Comparison of ENCODE assay signal across 16 cellular contexts in genomic region chr18:48826271-48826670, GRCh38.
A peak's percentile ranks its signal among the peaks of the same experiment; 100 is the strongest.
DNase-seq lines count a peak whose midpoint lies in the region; ATAC-seq and TF ChIP-seq lines count a peak whose summit lies in the region.
"Had no signal": no experiment of that assay in that cellular context is flagged by ENCODE, and none has a peak within 500 bp of the region (broad histone marks: within the 10 kb centered on the region; RNA-seq: fewer than 3 reads in every experiment).

No MANE protein-coding gene starts in this region.

- no peaks in the 10 kb centered on the region for H3K27me3 Mint-ChIP-seq in activated naive CD8-positive, alpha-beta T cell treated with anti-CD3 and anti-CD28 coated beads, Interleukin-2, amount 10 ng/mL, durations not matched to agents 7 days and 5 days
- no peaks in the 10 kb centered on the region for H3K27me3 Mint-ChIP-seq in activated naive CD8-positive, alpha-beta T cell treated with anti-CD3 and anti-CD28 coated beads for 36 hours
- no peaks in the 10 kb centered on the region for H3K27me3 Mint-ChIP-seq in effector memory CD8-positive, alpha-beta T cell
- H3K27me3 Mint-ChIP-seq in nephron progenitor cell (ENCODE audit: low read depth, poor library complexity), result no peaks in the 10 kb centered on the region
- H3K27me3 Mint-ChIP-seq: activated naive CD8-positive, alpha-beta T cell treated with anti-CD3 and anti-CD28 coated beads, Interleukin-2, amount 50 U/mL, for 24 hours had no signal

- intact Hi-C loops in left lung (cut with DNase I), result no loop called here

- DNase-seq in activated naive CD8-positive, alpha-beta T cell treated with anti-CD3 and anti-CD28 coated beads, Interleukin-2, amount 10 ng/mL, durations not matched to agents 7 days and 5 days, result peak; percentile 9
- DNase-seq in activated naive CD8-positive, alpha-beta T cell treated with anti-CD3 and anti-CD28 coated beads for 36 hours, result no peak
- no peak for DNase-seq in effector memory CD8-positive, alpha-beta T cell
- no peak for DNase-seq in nephron progenitor cell
- no peak for DNase-seq in NCI-H128 (lab: John Stamatoyannopoulos, UW; ENCODE audit: unreplicated experiment)
- no peak for DNase-seq in NCI-H2029 (lab: John Stamatoyannopoulos, UW)
- no peak for DNase-seq in left lung
- DNase-seq: activated naive CD8-positive, alpha-beta T cell treated with anti-CD3 and anti-CD28 coated beads, Interleukin-2, amount 50 U/mL, for 24 hours; effector CD4-positive, alpha-beta T cell; naive B cell; NCI-H146; NCI-H69; small intestine had no signal

- H3K27ac ChIP-seq in urinary bladder (ENCODE audit: low read depth), result peak overlapping the region; percentile 11
- no peak overlapping the region for H3K27ac ChIP-seq in left lung

- no peak overlapping the region for H3K4me3 Mint-ChIP-seq in activated naive CD8-positive, alpha-beta T cell treated with anti-CD3 and anti-CD28 coated beads, Interleukin-2, amount 10 ng/mL, durations not matched to agents 7 days and 5 days
- no peak overlapping the region for H3K4me3 Mint-ChIP-seq in activated naive CD8-positive, alpha-beta T cell treated with anti-CD3 and anti-CD28 coated beads for 36 hours
- H3K4me3 Mint-ChIP-seq in effector memory CD8-positive, alpha-beta T cell, result no peak overlapping the region
- peak overlapping the region; percentile 85 for H3K4me3 Mint-ChIP-seq in nephron progenitor cell
- H3K4me3 Mint-ChIP-seq: activated naive CD8-positive, alpha-beta T cell treated with anti-CD3 and anti-CD28 coated beads, Interleukin-2, amount 50 U/mL, for 24 hours; naive B cell; T-helper 2 cell treated with Interferon-gamma antibody and Interleukin-4, amounts not matched to agents 5 μg/mL and 100 μg/mL, for 36 hours had no signal

- H3K9me3 ChIP-seq in left lung, result no peaks in the 10 kb centered on the region

- H3K4me1 ChIP-seq in urinary bladder (ENCODE audit: insufficient read depth) (no peaks in the 10 kb centered on the region), left lung (peaks cover 10 to 25% of the 10 kb centered on the region in 2 donors)

- peaks cover 25% of the 10 kb centered on the region for H3K36me3 Mint-ChIP-seq in activated naive CD8-positive, alpha-beta T cell treated with anti-CD3 and anti-CD28 coated beads, Interleukin-2, amount 10 ng/mL, durations not matched to agents 7 days and 5 days
- peaks cover 25% of the 10 kb centered on the region for H3K36me3 Mint-ChIP-seq in activated naive CD8-positive, alpha-beta T cell treated with anti-CD3 and anti-CD28 coated beads for 36 hours
- H3K36me3 Mint-ChIP-seq in effector memory CD8-positive, alpha-beta T cell (ENCODE audit: insufficient read depth), result peaks cover 12% of the 10 kb centered on the region
- H3K36me3 Mint-ChIP-seq in nephron progenitor cell (ENCODE audit: low read depth), result peaks cover 35% of the 10 kb centered on the region
- H3K36me3 Mint-ChIP-seq: naive B cell had no signal

- no peak for TF ChIP-seq CTCF in nephron progenitor cell (IDR thresholded peaks at IDR 0.05)
- no peak for TF ChIP-seq CTCF in left lung (IDR thresholded peaks at IDR 0.05)

- peaks cover 14% of the 10 kb centered on the region for H3K4me1 Mint-ChIP-seq in activated naive CD8-positive, alpha-beta T cell treated with anti-CD3 and anti-CD28 coated beads, Interleukin-2, amount 10 ng/mL, durations not matched to agents 7 days and 5 days
- H3K4me1 Mint-ChIP-seq in activated naive CD8-positive, alpha-beta T cell treated with anti-CD3 and anti-CD28 coated beads for 36 hours, result peaks cover 12% of the 10 kb centered on the region
- peaks cover 61 to 67% of the 10 kb centered on the region in 2 donors for H3K4me1 Mint-ChIP-seq in effector memory CD8-positive, alpha-beta T cell (ENCODE audit: low read depth in 2 of 2)
- H3K4me1 Mint-ChIP-seq in nephron progenitor cell, result peaks cover 73% of the 10 kb centered on the region

- no peak for ATAC-seq in activated naive CD8-positive, alpha-beta T cell treated with anti-CD3 and anti-CD28 coated beads, Interleukin-2, amount 10 ng/mL, durations not matched to agents 7 days and 5 days (ENCODE audit: low read depth)
- ATAC-seq in effector memory CD8-positive, alpha-beta T cell (replicated peaks), result no peak
- no peak for ATAC-seq in left lung
- ATAC-seq: activated naive CD8-positive, alpha-beta T cell treated with anti-CD3 and anti-CD28 coated beads, Interleukin-2, amount 50 U/mL, for 24 hours; K562 had no signal

- POLR2A ChIA-PET in activated naive CD8-positive, alpha-beta T cell treated with anti-CD3 and anti-CD28 coated beads, Interleukin-2, amount 10 ng/mL, durations not matched to agents 7 days and 5 days (lab: Charles Lee), result no interaction called here

- no peaks in the 10 kb centered on the region for H3K27me3 ChIP-seq in left lung

- H3K9me3 Mint-ChIP-seq in activated naive CD8-positive, alpha-beta T cell treated with anti-CD3 and anti-CD28 coated beads, Interleukin-2, amount 10 ng/mL, durations not matched to agents 7 days and 5 days, result peaks cover 3% of the 10 kb centered on the region
- H3K9me3 Mint-ChIP-seq in activated naive CD8-positive, alpha-beta T cell treated with anti-CD3 and anti-CD28 coated beads for 36 hours, result peaks cover 8% of the 10 kb centered on the region
- no peaks in the 10 kb centered on the region for H3K9me3 Mint-ChIP-seq in effector memory CD8-positive, alpha-beta T cell
- peaks cover 32% of the 10 kb centered on the region for H3K9me3 Mint-ChIP-seq in nephron progenitor cell
- H3K9me3 Mint-ChIP-seq: T-helper 2 cell treated with Interferon-gamma antibody and Interleukin-4, amounts not matched to agents 5 μg/mL and 100 μg/mL, for 36 hours had no signal

- no peak overlapping the region for H3K27ac Mint-ChIP-seq in activated naive CD8-positive, alpha-beta T cell treated with anti-CD3 and anti-CD28 coated beads, Interleukin-2, amount 10 ng/mL, durations not matched to agents 7 days and 5 days
- H3K27ac Mint-ChIP-seq in activated naive CD8-positive, alpha-beta T cell treated with anti-CD3 and anti-CD28 coated beads for 36 hours, result no peak overlapping the region
- H3K27ac Mint-ChIP-seq in effector memory CD8-positive, alpha-beta T cell, result peak overlapping the region; percentile 73 to 100
- peak overlapping the region; percentile 100 for H3K27ac Mint-ChIP-seq in nephron progenitor cell
- H3K27ac Mint-ChIP-seq: activated naive CD8-positive, alpha-beta T cell treated with anti-CD3 and anti-CD28 coated beads, Interleukin-2, amount 50 U/mL, for 24 hours; naive B cell; T-helper 2 cell treated with Interferon-gamma antibody and Interleukin-4, amounts not matched to agents 5 μg/mL and 100 μg/mL, for 36 hours had no signal

- no peaks in the 10 kb centered on the region for H3K36me3 ChIP-seq in urinary bladder (ENCODE audit: insufficient read depth)
- no peaks in the 10 kb centered on the region for H3K36me3 ChIP-seq in left lung

- H3K4me3 ChIP-seq in urinary bladder (ENCODE audit: low read depth, low read length) (no peak overlapping the region), left lung (no peak overlapping the region)
- H3K4me3 ChIP-seq: K562 had no signal

- WGBS in urinary bladder, result 80% methylated on average over 7 of the region's 7 CpGs

Comparison
In these comparisons a context has a peak if more than half of its experiments do, and no peak if none do; other contexts are left out.
1. H3K27ac Mint-ChIP-seq: peak in effector memory CD8-positive, alpha-beta T cell (2 of 2) and nephron progenitor cell (single experiment); none in activated naive CD8-positive, alpha-beta T cell treated with anti-CD3 and anti-CD28 coated beads, Interleukin-2, amount 10 ng/mL, durations not matched to agents 7 days and 5 days (single experiment) and activated naive CD8-positive, alpha-beta T cell treated with anti-CD3 and anti-CD28 coated beads for 36 hours (single experiment).